10 cellular contexts compared by ENCODE assay signal in the genomic region with DNA sequence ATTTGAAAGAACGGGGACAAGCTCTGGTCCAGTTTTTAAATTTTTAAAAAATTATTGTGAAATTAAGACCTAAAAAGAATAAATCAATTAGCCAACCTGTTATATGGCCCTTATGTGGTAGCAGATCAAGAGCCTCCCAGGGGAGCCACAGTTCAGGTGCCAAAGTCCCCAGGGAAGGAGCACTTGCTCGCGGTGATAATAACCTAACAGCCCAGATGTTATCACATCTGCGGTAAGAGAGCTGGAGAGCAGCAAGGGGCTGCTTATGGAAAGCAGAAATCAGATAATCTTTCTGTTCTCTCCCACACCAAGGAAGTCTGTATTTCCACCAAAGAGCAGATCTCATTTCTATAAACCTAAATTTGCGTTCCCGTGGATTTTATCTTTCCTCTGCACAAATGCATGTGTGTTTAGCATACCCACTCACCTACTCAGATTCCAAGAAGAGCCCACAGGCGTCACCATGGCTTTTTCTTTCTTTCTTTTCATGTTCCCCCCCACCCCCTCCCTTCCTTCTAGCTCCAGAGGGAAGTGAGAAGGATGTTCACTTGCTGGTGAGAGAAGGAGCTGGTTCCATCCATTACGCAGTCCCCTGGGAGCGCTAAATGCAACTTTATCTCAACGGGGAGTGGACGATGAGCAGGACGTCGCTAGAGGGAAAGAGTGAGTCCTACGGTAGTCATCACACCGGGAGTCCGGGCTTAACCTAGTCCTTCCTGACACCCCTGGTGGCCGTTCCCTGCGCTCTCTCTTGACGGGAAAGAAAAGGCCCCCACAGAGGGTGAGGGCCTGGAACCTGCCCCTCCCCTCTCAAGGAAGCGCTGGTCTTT. TPM values are rescaled to one million over a fixed set of nuclear protein-coding genes. Genes with fewer than 3 reads are reported as not detected.
DNase-seq lines count a peak whose midpoint lies in the region; TF ChIP-seq lines count a peak whose summit lies in the region.
"Had no signal": no experiment of that assay in that cellular context is flagged by ENCODE, and none has a peak within 500 bp of the region (broad histone marks: within the 10 kb centered on the region; RNA-seq: fewer than 3 reads in every experiment).

No MANE protein-coding gene starts in this region.

- peaks cover 30% of the 10 kb centered on the region for H3K4me1 Mint-ChIP-seq in nephron progenitor cell

- no peak overlapping the region for H3K27ac Mint-ChIP-seq in nephron progenitor cell

- H3F3A ChIP-seq in Loucy (ENCODE audit: low read depth) (no peaks in the 10 kb centered on the region), SK-N-SH (replicated peaks; ENCODE audit: insufficient read depth) (peaks cover 4% of the 10 kb centered on the region)

- no peak for TF ChIP-seq EP300 in SK-N-SH (IDR thresholded peaks at IDR 0.05; ENCODE audit: borderline replicate concordance in 1 of 2, low read depth in 1 of 2, low read length in 1 of 2)

- H3K27me3 ChIP-seq in Loucy (ENCODE audit: insufficient read depth, low read length, poor library complexity, severe bottlenecking) (no peaks in the 10 kb centered on the region), SK-N-SH (ENCODE audit: insufficient read depth) (peaks cover 94% of the 10 kb centered on the region), mesendoderm (ENCODE audit: insufficient read depth, low read length, poor library complexity) (peaks cover 83% of the 10 kb centered on the region), right atrium auricular region (peaks cover 72 to 86% of the 10 kb centered on the region in 2 donors)

- H3K36me3 Mint-ChIP-seq in nephron progenitor cell (ENCODE audit: low read depth): no peaks in the 10 kb centered on the region

- H3K27ac ChIP-seq in SK-N-SH (ENCODE audit: low read depth in 2 of 2, low read length in 1 of 2): no peak overlapping the region
- no peak overlapping the region for H3K27ac ChIP-seq in mesendoderm (ENCODE audit: low read depth, low read length)
- H3K27ac ChIP-seq in right atrium auricular region: no peak overlapping the region
- H3K27ac ChIP-seq: gastrocnemius medialis, VCaP had no signal

- no peak overlapping the region for H3K18ac ChIP-seq in mesendoderm (ENCODE audit: low read length)

- H2AFZ ChIP-seq in Loucy (ENCODE audit: low read length) (no peak overlapping the region), SK-N-SH (ENCODE audit: low read depth) (no peak overlapping the region)

- H2AK5ac ChIP-seq in mesendoderm (ENCODE audit: low read length): no peak overlapping the region

- H3K9me3 ChIP-seq in Loucy (ENCODE audit: insufficient read depth, low read depth, low read length) (no peaks in the 10 kb centered on the region), SK-N-SH (no peaks in the 10 kb centered on the region), right atrium auricular region (no peaks in the 10 kb centered on the region)
- H3K9me3 ChIP-seq: gastrocnemius medialis had no signal

- H2BK15ac ChIP-seq in mesendoderm (replicated peaks; ENCODE audit: low read depth): no peak overlapping the region

- WGBS in SK-N-SH (ENCODE audit: low lambda C conversion rate): 5% methylated on average over 19 of the region's 20 CpGs
- no CpG with 5 or more reads among the region's 20 CpGs for WGBS in mesendoderm (ENCODE audit: extremely low coverage, insufficient coverage, low lambda C conversion rate)

- H3K36me3 ChIP-seq in Loucy (ENCODE audit: insufficient read depth, low read length) (no peaks in the 10 kb centered on the region), SK-N-SH (replicated peaks in 1 of 2; ENCODE audit: control insufficient read depth in 1 of 2, insufficient read depth in 2 of 2, low read length in 1 of 2) (no peaks in the 10 kb centered on the region), mesendoderm (ENCODE audit: control insufficient read depth, insufficient read depth, low read length) (no peaks in the 10 kb centered on the region), right atrium auricular region (no peaks in the 10 kb centered on the region)
- H3K36me3 ChIP-seq: gastrocnemius medialis had no signal

- H3K4me1 ChIP-seq in Loucy (ENCODE audit: insufficient read depth, low read length, poor library complexity, severe bottlenecking) (peaks cover 21% of the 10 kb centered on the region), SK-N-SH (ENCODE audit: control insufficient read depth in 1 of 2, insufficient read depth in 2 of 2, low read depth in 1 of 2, low read length in 1 of 2) (peaks cover 0 to 24% of the 10 kb centered on the region in 2 experiments; a peak in 1 of 4 replicates), mesendoderm (ENCODE audit: control insufficient read depth, low read depth, low read length) (peaks cover 5% of the 10 kb centered on the region), right atrium auricular region (peaks cover 0 to 55% of the 10 kb centered on the region in 2 donors)

- no peak overlapping the region for H2BK5ac ChIP-seq in mesendoderm (ENCODE audit: low read length)

- no peaks in the 10 kb centered on the region for H3K79me1 ChIP-seq in mesendoderm (ENCODE audit: low read length)

- H4K5ac ChIP-seq in mesendoderm (ENCODE audit: low read length): no peak overlapping the region

- H3K56ac ChIP-seq in mesendoderm (ENCODE audit: low read length): no peak overlapping the region

- H3K9ac ChIP-seq in Loucy (ENCODE audit: low read depth, low read length, poor library complexity, severe bottlenecking) (no peak overlapping the region), SK-N-SH (no peak overlapping the region), mesendoderm (ENCODE audit: low read length) (no peak overlapping the region)

- peaks cover 97% of the 10 kb centered on the region for H3K27me3 Mint-ChIP-seq in nephron progenitor cell (ENCODE audit: low read depth, poor library complexity)

- POLR2A ChIA-PET in SK-N-SH (lab: Yijun Ruan, JAX): no interaction called here

- no peak overlapping the region for H2BK120ac ChIP-seq in mesendoderm (ENCODE audit: low read depth, low read length)

- no peak overlapping the region for H3K4me3 Mint-ChIP-seq in nephron progenitor cell

- DNase-seq in GM10266 (ENCODE audit: extremely low spot score) (peak; percentile 25), SK-N-SH (peak; percentile 59), mesendoderm (peak; percentile 83), right atrium auricular region (ENCODE audit: low spot score) (no peak), hypothalamus (lab: John Stamatoyannopoulos, UW) (no peak), nephron progenitor cell (no peak)
- DNase-seq: gastrocnemius medialis, KG1 had no signal

- CTCF ChIA-PET in SK-N-SH (lab: Yijun Ruan, JAX): interaction anchor here (0.7 to 1.9 kb wide), 4 partner anchors 9 to 374 kb away, joined by 4 to 8 read pairs (median 4); no protein-coding TSS in a partner anchor

- no peak for TF ChIP-seq CTCF in GM10266 (IDR thresholded peaks at IDR 0.05; ENCODE audit: control insufficient read depth, insufficient read depth, low read depth, missing control alignments)
- no peak for TF ChIP-seq CTCF in Loucy (conservative IDR thresholded peaks at IDR 0.05; ENCODE audit: low read length)
- TF ChIP-seq CTCF in SK-N-SH (IDR thresholded peaks at IDR 0.05): peak; percentile 20; the same call in 1 of the 2 replicates
- TF ChIP-seq CTCF in right atrium auricular region (IDR thresholded peaks at IDR 0.05): no peak
- no peak for TF ChIP-seq CTCF in nephron progenitor cell (IDR thresholded peaks at IDR 0.05)

- H3K23ac ChIP-seq in mesendoderm (ENCODE audit: low read length): no peak overlapping the region

- no peak for TF ChIP-seq RAD21 in SK-N-SH (IDR thresholded peaks at IDR 0.05; ENCODE audit: low read length)

- no peak overlapping the region for H3K4ac ChIP-seq in mesendoderm (ENCODE audit: low read depth, low read length)

- H3K4me2 ChIP-seq in Loucy (ENCODE audit: low read depth, low read length, poor library complexity, severe bottlenecking) (peak overlapping the region; percentile 59), SK-N-SH (no peak overlapping the region), mesendoderm (ENCODE audit: low read length) (no peak overlapping the region)

- no peak overlapping the region for H4K8ac ChIP-seq in mesendoderm (ENCODE audit: low read depth, low read length)

- H4K20me1 ChIP-seq in Loucy (ENCODE audit: insufficient read depth, low read length, poor library complexity, severe bottlenecking): no peaks in the 10 kb centered on the region
- H4K20me1 ChIP-seq in SK-N-SH (ENCODE audit: insufficient read depth): no peaks in the 10 kb centered on the region

- no peaks in the 10 kb centered on the region for H3K9me2 ChIP-seq in Loucy (replicated peaks; ENCODE audit: low read depth, low read length)
- no peaks in the 10 kb centered on the region for H3K9me2 ChIP-seq in SK-N-SH

- H3K4me3 ChIP-seq in Loucy (ENCODE audit: low read length, poor library complexity, severe bottlenecking) (peak overlapping the region; percentile 45), SK-N-SH (ENCODE audit: low read depth in 2 of 2, low read length in 1 of 2) (no peak overlapping the region), mesendoderm (ENCODE audit: low read length) (no peak overlapping the region), right atrium auricular region (no peak overlapping the region)

- H3K79me2 ChIP-seq in Loucy (ENCODE audit: insufficient read depth, low read length): no peaks in the 10 kb centered on the region
- H3K79me2 ChIP-seq in SK-N-SH (ENCODE audit: insufficient read depth): no peaks in the 10 kb centered on the region
- H3K79me2 ChIP-seq in mesendoderm (ENCODE audit: control insufficient read depth, insufficient read depth, low read length): no peaks in the 10 kb centered on the region

- H3K9me3 Mint-ChIP-seq in nephron progenitor cell: no peaks in the 10 kb centered on the region

TF ChIP-seq in SK-N-SH, 30 proteins besides CTCF, POLR2A, EP300 and RAD21:
- TF ChIP-seq, protein P1, sequence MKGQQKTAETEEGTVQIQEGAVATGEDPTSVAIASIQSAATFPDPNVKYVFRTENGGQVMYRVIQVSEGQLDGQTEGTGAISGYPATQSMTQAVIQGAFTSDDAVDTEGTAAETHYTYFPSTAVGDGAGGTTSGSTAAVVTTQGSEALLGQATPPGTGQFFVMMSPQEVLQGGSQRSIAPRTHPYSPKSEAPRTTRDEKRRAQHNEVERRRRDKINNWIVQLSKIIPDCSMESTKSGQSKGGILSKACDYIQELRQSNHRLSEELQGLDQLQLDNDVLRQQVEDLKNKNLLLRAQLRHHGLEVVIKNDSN (IDR thresholded peaks at IDR 0.05; ENCODE audit: borderline replicate concordance, low read depth): no peak
- TF ChIP-seq GATA2 (CRISPR knock-in tag; IDR thresholded peaks at IDR 0.05) (peak; percentile 27; the same call in 1 of the 2 replicates), FOXM1 (IDR thresholded peaks at IDR 0.05; ENCODE audit: low read depth) (no peak)
TF ChIP-seq in SK-N-SH: peak in this region for 1.

RNA-seq across cellular contexts. Expression of a gene that starts 1.6 kb away (rescaled TPM):
- not detected in 2 replicates for polyA plus RNA-seq in SK-N-SH (2012; rRNA removed)
- under 0.01 TPM in 1 of 2 replicates, not detected in the other for polyA plus RNA-seq in SK-N-SH (2012; cell fraction: cytosol; rRNA removed)
- polyA plus RNA-seq in SK-N-SH (2012; cell fraction: nucleus; rRNA removed): 0.01 and 0.04 TPM in 2 replicates
- 0.15 TPM for polyA plus RNA-seq in mesendoderm (2013, experiment 1 of 2)
- polyA plus RNA-seq in mesendoderm (2013, experiment 2 of 2): 0.15 TPM
- not detected for total RNA-seq in right atrium auricular region
- total RNA-seq: gastrocnemius medialis had no signal

RNA-seq across cellular contexts. Expression of a gene that starts 54.0 kb away (rescaled TPM):
- 1.8 and 2.6 TPM in 2 replicates for polyA plus RNA-seq in SK-N-SH (2012; rRNA removed)
- 3.1 and 3.5 TPM in 2 replicates for polyA plus RNA-seq in SK-N-SH (2012; cell fraction: cytosol; rRNA removed)
- polyA plus RNA-seq in SK-N-SH (2012; cell fraction: nucleus; rRNA removed): 1.3 and 2.4 TPM in 2 replicates
- polyA plus RNA-seq in mesendoderm (2013, experiment 1 of 2): 6.5 TPM
- polyA plus RNA-seq in mesendoderm (2013, experiment 2 of 2): 6.3 TPM
- total RNA-seq in right atrium auricular region: 1 to 10 TPM; 6.1 to 7.3 TPM

Comparison
In these comparisons a context has a peak if more than half of its experiments do, and no peak if none do; other contexts are left out.
1. DNase-seq: peak in GM10266 (single experiment), SK-N-SH (single experiment) and mesendoderm (single experiment); none in right atrium auricular region (single experiment), hypothalamus (0 of 51) and nephron progenitor cell (single experiment).